Comparison of ENCODE assay signal across 8 cellular contexts in the genomic region with DNA sequence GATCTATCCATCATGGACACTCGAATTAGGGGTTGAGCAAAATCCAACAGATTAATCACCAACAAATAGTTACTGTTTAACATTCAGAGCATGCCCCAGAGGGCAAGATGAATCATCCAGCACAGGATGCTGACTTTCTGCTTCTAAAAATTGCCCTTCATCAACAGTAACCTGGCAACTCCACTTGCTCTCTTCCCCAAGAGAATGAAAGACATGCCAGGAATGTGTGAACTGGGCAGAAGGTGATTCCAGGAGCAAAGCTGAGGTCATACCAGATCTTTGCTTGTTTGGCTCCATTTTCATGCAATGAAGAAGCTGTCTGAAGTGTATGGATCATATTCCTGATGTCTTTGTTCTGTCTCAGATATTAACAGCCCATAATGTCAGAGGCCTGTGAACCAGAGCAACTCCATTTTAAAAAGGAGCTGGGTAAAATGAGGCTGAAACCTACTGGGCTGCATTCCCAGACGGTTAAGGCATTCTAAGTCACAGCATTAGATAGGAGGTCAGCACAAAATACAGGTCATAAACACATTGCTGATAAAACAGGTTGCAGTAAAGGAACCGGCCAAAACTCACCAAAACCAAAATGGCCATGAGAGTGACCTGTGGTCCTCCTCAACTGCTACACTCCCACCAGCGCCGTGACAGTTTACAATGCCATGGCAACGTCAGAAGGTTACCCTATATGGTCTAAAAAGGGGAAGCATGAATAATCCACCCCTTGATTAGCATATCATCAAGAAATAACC. TPM values are rescaled to one million over a fixed set of nuclear protein-coding genes. Genes with fewer than 3 reads are reported as not detected.
A peak's percentile ranks its signal among the peaks of the same experiment; 100 is the strongest.
DNase-seq lines count a peak whose midpoint lies in the region; ATAC-seq and TF ChIP-seq lines count a peak whose summit lies in the region.

No MANE protein-coding gene starts in this region.

- H3K27me3 ChIP-seq in SJCRH30 = no peaks in the 10 kb centered on the region
- no peaks in the 10 kb centered on the region for H3K27me3 ChIP-seq in right lobe of liver
- H3K27me3 ChIP-seq in thoracic aorta (replicated peaks; ENCODE audit: insufficient read depth) = no peaks in the 10 kb centered on the region

- POLR2A ChIA-PET in HEK293T (lab: Yijun Ruan, JAX) = no interaction called here

- CTCF ChIA-PET in HEK293T (lab: Yijun Ruan, JAX) = no interaction called here

- TF ChIP-seq POLR2A in right lobe of liver (IDR thresholded peaks at IDR 0.05) = no peak

- H3K9me3 ChIP-seq in SJCRH30 (replicated peaks) = no peaks in the 10 kb centered on the region
- H3K9me3 ChIP-seq in right lobe of liver = no peaks in the 10 kb centered on the region
- no peaks in the 10 kb centered on the region for H3K9me3 ChIP-seq in thoracic aorta

- no peak for TF ChIP-seq CTCF in right lobe of liver (IDR thresholded peaks at IDR 0.05)
- no peak for TF ChIP-seq CTCF in thoracic aorta (IDR thresholded peaks at IDR 0.05)

- DNase-seq in COLO668 (lab: John Stamatoyannopoulos, UW; ENCODE audit: unreplicated experiment) (peak; percentile 31), HEK293T (ENCODE audit: extremely low spot score) (no peak), SJCRH30 (peak; percentile 64 to 68), dedifferentiated amniotic fluid mesenchymal stem cell (ENCODE audit: extremely low spot score) (peak; percentile 78), right lobe of liver (peak in 1 of 3 donors; percentile 73), thoracic aorta (ENCODE audit: low spot score) (peak; percentile 44), posterior cingulate gyrus (no peak)

- WGBS in right lobe of liver (ENCODE audit: insufficient coverage, low coverage, low lambda C conversion rate, missing lambda C conversion rate) = 12% methylated on average over 6 of the region's 6 CpGs

- peak overlapping the region; percentile 92 for H3K27ac ChIP-seq in SJCRH30
- H3K27ac ChIP-seq in right lobe of liver = peak overlapping the region; percentile 88 to 94 (median 92)
- H3K27ac ChIP-seq in thoracic aorta = peak overlapping the region; percentile 99 to 100

- intact Hi-C loops in right lobe of liver (cut with DNase I) = no loop called here
- intact Hi-C loops in posterior cingulate gyrus (cut with DNase I) = no loop called here

- ATAC-seq in right lobe of liver (peak; percentile 25 to 55 (median 40)), thoracic aorta (ENCODE audit: insufficient number of reproducible peaks, low FRiP score, low read depth) (peak; percentile 40), HG03521 (IDR thresholded peaks at IDR 0.05; ENCODE audit: unreplicated experiment) (no peak)

- peaks cover 3% of the 10 kb centered on the region; the same call in 1 of the 2 replicates for H3K36me3 ChIP-seq in SJCRH30
- no peaks in the 10 kb centered on the region for H3K36me3 ChIP-seq in right lobe of liver
- H3K36me3 ChIP-seq in thoracic aorta = no peaks in the 10 kb centered on the region

- H3K4me3 ChIP-seq in SJCRH30 (peak overlapping the region; percentile 90), right lobe of liver (peak overlapping the region in 1 of 3 donors; percentile 88), thoracic aorta (no peak overlapping the region)

- peaks cover 11% of the 10 kb centered on the region for H3K4me1 ChIP-seq in SJCRH30
- peaks cover 0 to 27% (median 15%) of the 10 kb centered on the region in 4 donors for H3K4me1 ChIP-seq in right lobe of liver
- peaks cover 24 to 29% of the 10 kb centered on the region in 2 donors for H3K4me1 ChIP-seq in thoracic aorta (ENCODE audit: control insufficient read depth in 1 of 2, low read depth in 2 of 2)

TF ChIP-seq in HEK293T, 16 proteins besides CTCF, POLR2A, EP300 and RAD21:
- TF ChIP-seq SP1 (IDR thresholded peaks at IDR 0.05) = no peak
- TF ChIP-seq, protein P1, sequence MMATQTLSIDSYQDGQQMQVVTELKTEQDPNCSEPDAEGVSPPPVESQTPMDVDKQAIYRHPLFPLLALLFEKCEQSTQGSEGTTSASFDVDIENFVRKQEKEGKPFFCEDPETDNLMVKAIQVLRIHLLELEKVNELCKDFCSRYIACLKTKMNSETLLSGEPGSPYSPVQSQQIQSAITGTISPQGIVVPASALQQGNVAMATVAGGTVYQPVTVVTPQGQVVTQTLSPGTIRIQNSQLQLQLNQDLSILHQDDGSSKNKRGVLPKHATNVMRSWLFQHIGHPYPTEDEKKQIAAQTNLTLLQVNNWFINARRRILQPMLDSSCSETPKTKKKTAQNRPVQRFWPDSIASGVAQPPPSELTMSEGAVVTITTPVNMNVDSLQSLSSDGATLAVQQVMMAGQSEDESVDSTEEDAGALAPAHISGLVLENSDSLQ (IDR thresholded peaks at IDR 0.05) = 0 out of 2 replicates have a peak, but pooled peaks have one; percentile 10

RNA-seq across cellular contexts. Expression of gene ZNF367, which starts 2.5 kb away (rescaled TPM):
- 31.4 and 35.5 TPM in 2 replicates for total RNA-seq in SJCRH30 (2014; rRNA removed; shearing (Covaris generic))
- total RNA-seq in right lobe of liver (1 to 10 TPM in 5 of 6 experiments, under 1 TPM in 1; 0.73 to 9.2 (median 2.6) TPM), thoracic aorta (1 to 10 TPM; 1.3 to 2.6 TPM)

RNA-seq across cellular contexts. Expression of gene HABP4, which starts 29.3 kb away (rescaled TPM):
- total RNA-seq in SJCRH30 (2014; rRNA removed; shearing (Covaris generic)) = 14.8 and 15.2 TPM in 2 replicates
- 1 to 10 TPM; 1.4 to 6.2 (median 4.7) TPM for total RNA-seq in right lobe of liver
- 10 to 100 TPM; 50.0 to 74.2 TPM for total RNA-seq in thoracic aorta

RNA-seq across cellular contexts. Expression of gene SLC35D2, which starts 37.1 kb away (rescaled TPM):
- 0.20 TPM in 2 replicates for total RNA-seq in SJCRH30 (2014; rRNA removed; shearing (Covaris generic))
- 10 to 100 TPM; 28.9 to 48.1 (median 34.3) TPM for total RNA-seq in right lobe of liver
- 10 to 100 TPM; 15.0 to 44.0 TPM for total RNA-seq in thoracic aorta

Comparison
In these comparisons a context has a peak if more than half of its experiments do, and no peak if none do; other contexts are left out.
1. DNase-seq: peak in COLO668 (single experiment), SJCRH30 (2 of 2), dedifferentiated amniotic fluid mesenchymal stem cell (single experiment) and thoracic aorta (single experiment); none in HEK293T (single experiment) and posterior cingulate gyrus (0 of 10).
2. RNA of gene SLC35D2, which starts 37.1 kb away (total RNA-seq): 15.0 to 44.0 TPM in thoracic aorta and 28.9 to 48.1 TPM in right lobe of liver; 0.20 TPM in SJCRH30; every median in the first group is over 10 times any median in the second.
3. Peak in every context shown above with its lines, with median percentiles within 50 percentile points of each other: H3K27ac ChIP-seq.